Comparison of ENCODE assay signal across 12 cellular contexts in genomic region chr3:11717301-11717700, GRCh38.
DNase-seq lines count a peak whose midpoint lies in the region; ATAC-seq and TF ChIP-seq lines count a peak whose summit lies in the region.
"Had no signal": no experiment of that assay in that cellular context is flagged by ENCODE, and none has a peak within 500 bp of the region (broad histone marks: within the 10 kb centered on the region; RNA-seq: fewer than 3 reads in every experiment).

No MANE protein-coding gene starts in this region.

- H3K4me3 Mint-ChIP-seq in natural killer cell = peak overlapping the region; percentile 45
- no peak overlapping the region for H3K4me3 Mint-ChIP-seq in natural killer cell treated with Interleukin-12 subunit alpha and Interleukin-12 subunit beta and Interleukin-15 and Interleukin-18, amount 100 ng/mL, for 72 hours

- peaks cover 2 to 10% of the 10 kb centered on the region in 2 donors for H3K27me3 Mint-ChIP-seq in natural killer cell (ENCODE audit: low read depth in 2 of 2)
- peaks cover 11 to 16% of the 10 kb centered on the region in 2 donors for H3K27me3 Mint-ChIP-seq in natural killer cell treated with Interleukin-12 subunit alpha and Interleukin-12 subunit beta and Interleukin-15 and Interleukin-18, amount 100 ng/mL, for 72 hours

- no peak overlapping the region for H3K27ac Mint-ChIP-seq in natural killer cell
- no peak overlapping the region for H3K27ac Mint-ChIP-seq in natural killer cell treated with Interleukin-12 subunit alpha and Interleukin-12 subunit beta and Interleukin-15 and Interleukin-18, amount 100 ng/mL, for 72 hours

- no peak for ATAC-seq in natural killer cell
- no peak for ATAC-seq in natural killer cell treated with Interleukin-12 subunit alpha and Interleukin-12 subunit beta and Interleukin-15 and Interleukin-18, amount 100 ng/mL, for 72 hours
- ATAC-seq in GM18867 (IDR thresholded peaks at IDR 0.05; ENCODE audit: unreplicated experiment) = no peak
- ATAC-seq in GM19324 (IDR thresholded peaks at IDR 0.05; ENCODE audit: low FRiP score, unreplicated experiment) = no peak

- intact Hi-C loops in natural killer cell (cut with micrococcal nuclease) = no loop called here

- no peaks in the 10 kb centered on the region for H3K9me3 Mint-ChIP-seq in natural killer cell
- H3K9me3 Mint-ChIP-seq in natural killer cell treated with Interleukin-12 subunit alpha and Interleukin-12 subunit beta and Interleukin-15 and Interleukin-18, amount 100 ng/mL, for 72 hours = no peaks in the 10 kb centered on the region

- no peaks in the 10 kb centered on the region for H3K27me3 ChIP-seq in muscle layer of duodenum (ENCODE audit: low read depth, low read length)

- no peak for TF ChIP-seq CTCF in natural killer cell (IDR thresholded peaks at IDR 0.05)
- TF ChIP-seq CTCF in cardiac fibroblast (IDR thresholded peaks at IDR 0.05; ENCODE audit: low read depth, low read length) = no peak

- H3K4me1 Mint-ChIP-seq in natural killer cell = peaks cover 19 to 20% of the 10 kb centered on the region in 2 donors
- peaks cover 12 to 17% of the 10 kb centered on the region in 2 donors for H3K4me1 Mint-ChIP-seq in natural killer cell treated with Interleukin-12 subunit alpha and Interleukin-12 subunit beta and Interleukin-15 and Interleukin-18, amount 100 ng/mL, for 72 hours (ENCODE audit: low read depth in 2 of 2)

- peak overlapping the region; percentile 92 for H3K27ac ChIP-seq in muscle layer of duodenum (ENCODE audit: low read length)
- H3K27ac ChIP-seq: BLaER1 had no signal

- DNase-seq in natural killer cell (no peak), cardiac fibroblast (ENCODE audit: low read depth in 2 of 2) (peak; percentile 57 to 69), ecto neural progenitor cell (ENCODE audit: low spot score) (no peak), NCI-H2029 treated with DMSO at 0.1 percent for 48 hours (lab: John Stamatoyannopoulos, UW) (no peak)
- DNase-seq in natural killer cell treated with Interleukin-12 subunit alpha and Interleukin-12 subunit beta and Interleukin-15 and Interleukin-18, amount 100 ng/mL, for 72 hours (ENCODE audit: low spot score) = no peak
- DNase-seq: activated T-cell treated with anti-CD3 and anti-CD28 coated beads, Interleukin-2, amount 50 U/mL, for 48 hours; effector CD4-positive, alpha-beta T cell; NCI-H2107 had no signal

- H3K36me3 ChIP-seq in muscle layer of duodenum (ENCODE audit: control insufficient read depth in 1 of 2, insufficient read depth in 2 of 2, low read length in 2 of 2) = no peaks in the 10 kb centered on the region
- H3K36me3 ChIP-seq: BLaER1 had no signal

- H3K4me1 ChIP-seq in muscle layer of duodenum (ENCODE audit: control insufficient read depth in 1 of 2, insufficient read depth in 2 of 2, low read length in 2 of 2) = no peaks in the 10 kb centered on the region

- H3K4me3 ChIP-seq in cardiac fibroblast (replicated peaks in 1 of 2; ENCODE audit: low read depth in 2 of 2, low read length in 2 of 2) (peak overlapping the region in 1 of 2 donors; percentile 74), muscle layer of duodenum (ENCODE audit: low read depth in 1 of 2, low read length in 2 of 2) (peak overlapping the region; percentile 8 to 89)
- H3K4me3 ChIP-seq: BLaER1 had no signal

- H3K36me3 Mint-ChIP-seq in natural killer cell = no peaks in the 10 kb centered on the region
- H3K36me3 Mint-ChIP-seq in natural killer cell treated with Interleukin-12 subunit alpha and Interleukin-12 subunit beta and Interleukin-15 and Interleukin-18, amount 100 ng/mL, for 72 hours = no peaks in the 10 kb centered on the region

- H3K9me3 ChIP-seq in muscle layer of duodenum (ENCODE audit: control insufficient read depth in 1 of 2, low read length in 2 of 2) = no peaks in the 10 kb centered on the region
- H3K9me3 ChIP-seq: BLaER1 had no signal

Comparison
In these comparisons a context has a peak if more than half of its experiments do, and no peak if none do; other contexts are left out.
1. DNase-seq: peak in cardiac fibroblast (2 of 2); none in natural killer cell (single experiment), natural killer cell treated with Interleukin-12 subunit alpha and Interleukin-12 subunit beta and Interleukin-15 and Interleukin-18, amount 100 ng/mL, for 72 hours (single experiment), ecto neural progenitor cell (single experiment) and NCI-H2029 treated with DMSO at 0.1 percent for 48 hours (single experiment).